ENCODE assay signal across 1 cellular context in the genomic region with DNA sequence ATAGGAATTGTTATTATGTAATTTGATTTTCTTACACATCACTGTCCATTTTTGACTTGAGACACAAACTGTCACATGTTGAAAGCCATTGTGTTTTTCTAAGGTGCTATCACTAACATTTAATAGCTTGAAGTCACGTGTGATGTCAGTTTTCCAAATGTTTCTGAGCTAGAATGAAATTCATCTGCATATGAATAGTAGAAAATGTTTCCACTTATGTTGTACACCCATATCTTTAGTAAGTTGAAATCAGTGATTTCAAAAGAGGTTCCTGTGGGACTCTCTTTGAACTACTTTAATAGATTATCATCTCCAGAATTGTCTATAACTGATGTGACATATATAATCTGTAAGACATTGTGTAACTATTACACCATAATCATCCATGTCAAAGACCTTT.
TF ChIP-seq lines count a peak whose summit lies in the region.

No MANE protein-coding gene starts in this region.

TF ChIP-seq in HepG2, 621 proteins besides CTCF, POLR2A, EP300 and RAD21:
- no peak for TF ChIP-seq TFAP4 (IDR thresholded peaks at IDR 0.05; ENCODE audit: borderline replicate concordance, low read depth)
- peak; percentile 18; the same call in 1 of the 2 replicates for TF ChIP-seq CEBPB (IDR thresholded peaks at IDR 0.05; ENCODE audit: borderline replicate concordance, low read depth, low read length)
